Comparison of ENCODE assay signal across 2 cellular contexts in the genomic region with DNA sequence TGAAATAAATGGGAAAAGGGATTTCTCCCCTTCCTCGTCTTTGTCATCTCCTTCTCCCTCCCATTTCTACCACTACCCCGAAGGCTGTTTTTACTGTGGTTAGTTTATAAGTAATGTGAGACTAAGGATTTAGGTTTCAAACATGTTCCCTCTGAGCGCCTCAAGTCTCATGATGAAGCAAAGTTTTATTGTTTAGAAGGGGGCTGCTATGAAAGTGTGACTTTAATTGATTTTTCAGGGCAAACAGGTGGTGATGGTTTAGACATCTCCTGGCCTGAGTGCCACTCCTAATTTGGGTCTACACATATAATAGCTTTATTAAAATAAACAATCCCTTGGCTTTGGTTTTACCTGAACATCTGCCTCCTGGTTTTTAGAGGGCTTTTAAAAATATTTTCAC.
A peak's percentile ranks its signal among the peaks of the same experiment; 100 is the strongest.
TF ChIP-seq lines count a peak whose summit lies in the region.

No MANE protein-coding gene starts in this region.

TF ChIP-seq in HEK293, 187 proteins besides CTCF, POLR2A, EP300 and RAD21 (continued from another document):
- TF ChIP-seq, protein P1, sequence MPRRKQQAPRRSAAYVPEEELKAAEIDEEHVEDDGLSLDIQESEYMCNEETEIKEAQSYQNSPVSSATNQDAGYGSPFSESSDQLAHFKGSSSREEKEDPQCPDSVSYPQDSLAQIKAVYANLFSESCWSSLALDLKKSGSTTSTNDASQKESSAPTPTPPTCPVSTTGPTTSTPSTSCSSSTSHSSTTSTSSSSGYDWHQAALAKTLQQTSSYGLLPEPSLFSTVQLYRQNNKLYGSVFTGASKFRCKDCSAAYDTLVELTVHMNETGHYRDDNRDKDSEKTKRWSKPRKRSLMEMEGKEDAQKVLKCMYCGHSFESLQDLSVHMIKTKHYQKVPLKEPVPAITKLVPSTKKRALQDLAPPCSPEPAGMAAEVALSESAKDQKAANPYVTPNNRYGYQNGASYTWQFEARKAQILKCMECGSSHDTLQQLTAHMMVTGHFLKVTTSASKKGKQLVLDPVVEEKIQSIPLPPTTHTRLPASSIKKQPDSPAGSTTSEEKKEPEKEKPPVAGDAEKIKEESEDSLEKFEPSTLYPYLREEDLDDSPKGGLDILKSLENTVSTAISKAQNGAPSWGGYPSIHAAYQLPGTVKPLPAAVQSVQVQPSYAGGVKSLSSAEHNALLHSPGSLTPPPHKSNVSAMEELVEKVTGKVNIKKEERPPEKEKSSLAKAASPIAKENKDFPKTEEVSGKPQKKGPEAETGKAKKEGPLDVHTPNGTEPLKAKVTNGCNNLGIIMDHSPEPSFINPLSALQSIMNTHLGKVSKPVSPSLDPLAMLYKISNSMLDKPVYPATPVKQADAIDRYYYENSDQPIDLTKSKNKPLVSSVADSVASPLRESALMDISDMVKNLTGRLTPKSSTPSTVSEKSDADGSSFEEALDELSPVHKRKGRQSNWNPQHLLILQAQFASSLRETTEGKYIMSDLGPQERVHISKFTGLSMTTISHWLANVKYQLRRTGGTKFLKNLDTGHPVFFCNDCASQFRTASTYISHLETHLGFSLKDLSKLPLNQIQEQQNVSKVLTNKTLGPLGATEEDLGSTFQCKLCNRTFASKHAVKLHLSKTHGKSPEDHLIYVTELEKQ (tag by site-specific recombination; IDR thresholded peaks at IDR 0.05; ENCODE audit: borderline replicate concordance), result peak; percentile 58; the same call in 1 of the 2 replicates
- TF ChIP-seq GLIS1 (tag by site-specific recombination; IDR thresholded peaks at IDR 0.05) (peak; percentile 23; the same call in 1 of the 2 replicates), MZF1 (tag by site-specific recombination; IDR thresholded peaks at IDR 0.05; ENCODE audit: borderline replicate concordance) (0 out of 2 replicates have a peak, but pooled peaks have one; percentile 23), WT1 (tag by site-specific recombination; IDR thresholded peaks at IDR 0.05) (peak; percentile 93), ZNF785 (tag by site-specific recombination; IDR thresholded peaks at IDR 0.05) (no peak), OSR2 (tag by site-specific recombination; IDR thresholded peaks at IDR 0.05) (peak; percentile 59; the same call in 1 of the 2 replicates)
- TF ChIP-seq, protein P2, sequence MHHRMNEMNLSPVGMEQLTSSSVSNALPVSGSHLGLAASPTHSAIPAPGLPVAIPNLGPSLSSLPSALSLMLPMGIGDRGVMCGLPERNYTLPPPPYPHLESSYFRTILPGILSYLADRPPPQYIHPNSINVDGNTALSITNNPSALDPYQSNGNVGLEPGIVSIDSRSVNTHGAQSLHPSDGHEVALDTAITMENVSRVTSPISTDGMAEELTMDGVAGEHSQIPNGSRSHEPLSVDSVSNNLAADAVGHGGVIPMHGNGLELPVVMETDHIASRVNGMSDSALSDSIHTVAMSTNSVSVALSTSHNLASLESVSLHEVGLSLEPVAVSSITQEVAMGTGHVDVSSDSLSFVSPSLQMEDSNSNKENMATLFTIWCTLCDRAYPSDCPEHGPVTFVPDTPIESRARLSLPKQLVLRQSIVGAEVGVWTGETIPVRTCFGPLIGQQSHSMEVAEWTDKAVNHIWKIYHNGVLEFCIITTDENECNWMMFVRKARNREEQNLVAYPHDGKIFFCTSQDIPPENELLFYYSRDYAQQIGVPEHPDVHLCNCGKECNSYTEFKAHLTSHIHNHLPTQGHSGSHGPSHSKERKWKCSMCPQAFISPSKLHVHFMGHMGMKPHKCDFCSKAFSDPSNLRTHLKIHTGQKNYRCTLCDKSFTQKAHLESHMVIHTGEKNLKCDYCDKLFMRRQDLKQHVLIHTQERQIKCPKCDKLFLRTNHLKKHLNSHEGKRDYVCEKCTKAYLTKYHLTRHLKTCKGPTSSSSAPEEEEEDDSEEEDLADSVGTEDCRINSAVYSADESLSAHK (tag by site-specific recombination; IDR thresholded peaks at IDR 0.05), result no peak

TF ChIP-seq in SK-N-SH treated with all-trans-retinoic acid at 6 μM for 48 hours, 23 proteins besides CTCF, POLR2A, EP300 and RAD21 (continued from another document):
- TF ChIP-seq PATZ1 (CRISPR knock-in tag; IDR thresholded peaks at IDR 0.05; ENCODE audit: borderline replicate concordance) (no peak), GLIS3 (CRISPR knock-in tag; IDR thresholded peaks at IDR 0.05) (no peak)
TF ChIP-seq in SK-N-SH treated with all-trans-retinoic acid at 6 μM for 48 hours: peak in this region for 0.
